Comparison of ENCODE assay signal across 36 cellular contexts in the genomic region with DNA sequence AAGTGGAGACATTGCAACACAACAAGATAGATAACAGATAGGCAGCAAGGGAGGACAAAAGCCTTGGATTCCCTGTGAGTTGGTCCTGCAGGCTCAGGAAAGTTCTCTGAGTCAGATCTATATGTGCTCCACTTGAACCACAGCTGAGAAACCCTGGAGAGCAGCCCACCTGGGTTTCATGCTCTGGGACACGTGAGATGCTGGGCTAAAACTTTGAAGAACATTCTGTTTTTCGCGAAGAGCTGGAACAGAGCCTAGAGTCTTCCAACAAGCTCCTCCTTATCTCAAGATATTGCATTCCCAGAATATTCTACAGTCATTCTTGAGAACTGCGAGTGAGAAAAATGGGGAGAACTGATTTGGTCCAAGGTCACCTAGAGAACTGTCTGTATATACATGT.
"Had no signal": no experiment of that assay in that cellular context is flagged by ENCODE, and none has a peak within 500 bp of the region (broad histone marks: within the 10 kb centered on the region; RNA-seq: fewer than 3 reads in every experiment).

No MANE protein-coding gene starts in this region.

- H3K36me3 ChIP-seq: adrenal gland, cardiac muscle cell, MG63 had no signal

- H3K27ac ChIP-seq: adrenal gland, cardiac muscle cell, PC-9, RWPE1, VCaP had no signal

- DNase-seq: activated B cell treated with CpG ODN at 0.5 μM for 24 hours; activated CD4-positive, alpha-beta memory T cell treated with anti-CD3 and anti-CD28 coated beads for 36 hours; activated CD4-positive, alpha-beta T cell treated with anti-CD3 and anti-CD28 coated beads for 4 hours; activated CD4-positive, alpha-beta T cell treated with anti-CD3 and anti-CD28 coated beads, Interleukin-2, amount 50 U/mL, for 1 hour; activated CD4-positive, CD25-positive, alpha-beta regulatory T cell treated with anti-CD3 and anti-CD28 coated beads, Interleukin-2, amount 50 U/mL, for 72 hours; activated CD8-positive, alpha-beta memory T cell treated with anti-CD3 and anti-CD28 coated beads, Interleukin-2, amount 50 U/mL, for 48 hours; activated gamma-delta T cell treated with Interleukin-2 at 50 U/mL for 16 hours; activated naive CD4-positive, alpha-beta T cell treated with anti-CD3 and anti-CD28 coated beads for 36 hours; activated T-cell treated with anti-CD3 and anti-CD28 coated beads, Interleukin-2, amount 50 U/mL, for 48 hours; adrenal gland; Kasumi-1; KG1; MG63; NCI-H1048; NCI-H1105 treated with DMSO at 0.1 percent for 48 hours; NCI-H1436; NCI-H1694; NCI-H1930; NCI-H2081 treated with DMSO at 0.1 percent for 48 hours; NCI-H345; NCI-H526; NCI-H748 treated with DMSO at 0.1 percent for 48 hours; NK-92 treated with Interleukin-12 subunit alpha and Interleukin-12 subunit beta, amount 100 ng/mL, for 24 hours; PC-9; Right ventricle myocardium superior; SW 1271; T-helper 1 cell; T-helper 2 cell; T-helper 9 cell had no signal

- H3K4me3 ChIP-seq: adrenal gland, cardiac muscle cell, MG63, PC-9 had no signal

- H3K36me3 Mint-ChIP-seq: activated CD4-positive, alpha-beta memory T cell treated with anti-CD3 and anti-CD28 coated beads for 36 hours; activated naive CD4-positive, alpha-beta T cell treated with anti-CD3 and anti-CD28 coated beads, Interleukin-2, amount 50 U/mL, for 72 hours; brain had no signal

- H3K27ac Mint-ChIP-seq: activated B cell treated with CpG ODN at 0.5 μM for 24 hours; activated CD4-positive, alpha-beta memory T cell treated with anti-CD3 and anti-CD28 coated beads for 36 hours; activated naive CD4-positive, alpha-beta T cell treated with anti-CD3 and anti-CD28 coated beads for 36 hours; activated naive CD4-positive, alpha-beta T cell treated with anti-CD3 and anti-CD28 coated beads, Interleukin-2, amount 50 U/mL, for 72 hours; activated T-helper 17 cell treated with anti-CD3 and anti-CD28 coated beads, Interleukin-2, amount 50 U/mL, for 72 hours; brain had no signal

- H3K4me1 Mint-ChIP-seq: activated B cell treated with CpG ODN at 0.5 μM for 24 hours; activated T-helper 17 cell treated with anti-CD3 and anti-CD28 coated beads, Interleukin-2, amount 50 U/mL, for 72 hours; brain; central memory CD8-positive, alpha-beta T cell had no signal

- ATAC-seq: activated naive CD4-positive, alpha-beta T cell treated with anti-CD3 and anti-CD28 coated beads, Interleukin-2, amount 50 U/mL, for 72 hours; activated T-helper 17 cell treated with anti-CD3 and anti-CD28 coated beads, Interleukin-2, amount 50 U/mL, for 72 hours had no signal

- H3K4me3 Mint-ChIP-seq: activated B cell treated with CpG ODN at 0.5 μM for 24 hours; activated CD4-positive, alpha-beta memory T cell treated with anti-CD3 and anti-CD28 coated beads for 36 hours; activated naive CD4-positive, alpha-beta T cell treated with anti-CD3 and anti-CD28 coated beads for 36 hours; activated T-helper 17 cell treated with anti-CD3 and anti-CD28 coated beads, Interleukin-2, amount 50 U/mL, for 72 hours; brain; central memory CD8-positive, alpha-beta T cell had no signal

- H3K27me3 Mint-ChIP-seq: activated B cell treated with CpG ODN at 0.5 μM for 24 hours; activated CD4-positive, alpha-beta memory T cell treated with anti-CD3 and anti-CD28 coated beads for 36 hours; activated T-helper 17 cell treated with anti-CD3 and anti-CD28 coated beads, Interleukin-2, amount 50 U/mL, for 72 hours; brain; central memory CD8-positive, alpha-beta T cell had no signal

- H3K27me3 ChIP-seq: adrenal gland, cardiac muscle cell, MG63 had no signal
